15 cellular contexts compared by ENCODE assay signal in genomic region chr1:63966016-63966415, GRCh38.
"Had no signal": no experiment of that assay in that cellular context is flagged by ENCODE, and none has a peak within 500 bp of the region (broad histone marks: within the 10 kb centered on the region; RNA-seq: fewer than 3 reads in every experiment).

No MANE protein-coding gene starts in this region.

- H3K4me1 Mint-ChIP-seq: activated CD4-positive, alpha-beta T cell treated with anti-CD3 and anti-CD28 coated beads, Interleukin-2, amount 10 ng/mL, durations not matched to agents 24 days and 14 days; naive thymus-derived CD8-positive, alpha-beta T cell; stimulated activated memory B cell treated with anti-CD40 and anti-IgM and Interleukin-4, amounts not matched to agents 10 μg/mL and 1 μg/mL and 100 μg/mL, for 72 hours had no signal

- H3K27ac ChIP-seq: breast epithelium, hepatocyte, sigmoid colon, testis had no signal

- H3K4me3 Mint-ChIP-seq: activated CD4-positive, alpha-beta T cell treated with anti-CD3 and anti-CD28 coated beads, Interleukin-2, amount 10 ng/mL, durations not matched to agents 24 days and 14 days; activated CD8-positive, alpha-beta T cell treated with anti-CD3 and anti-CD28 coated beads for 36 hours; activated T-cell treated with anti-CD3 and anti-CD28 coated beads, Interleukin-2, amount 50 U/mL, for 24 hours; naive thymus-derived CD8-positive, alpha-beta T cell; stimulated activated memory B cell treated with anti-CD40 and anti-IgM and Interleukin-4, amounts not matched to agents 10 μg/mL and 1 μg/mL and 100 μg/mL, for 72 hours had no signal

- H3K4me2 ChIP-seq: hepatocyte had no signal

- H3K36me3 Mint-ChIP-seq: naive thymus-derived CD8-positive, alpha-beta T cell; stimulated activated memory B cell treated with anti-CD40 and anti-IgM and Interleukin-4, amounts not matched to agents 10 μg/mL and 1 μg/mL and 100 μg/mL, for 72 hours had no signal

- H3K36me3 ChIP-seq: breast epithelium, sigmoid colon had no signal

- DNase-seq: activated CD4-positive, alpha-beta T cell treated with anti-CD3 and anti-CD28 coated beads, Interleukin-2, amount 10 ng/mL, durations not matched to agents 24 days and 14 days; activated CD4-positive, CD25-positive, alpha-beta regulatory T cell; activated CD8-positive, alpha-beta T cell treated with anti-CD3 and anti-CD28 coated beads for 36 hours; activated naive CD4-positive, alpha-beta T cell treated with anti-CD3 and anti-CD28 coated beads, Interleukin-2, amount 50 U/mL, for 16 hours; activated T-cell treated with anti-CD3 and anti-CD28 coated beads, Interleukin-2, amount 50 U/mL, for 24 hours; mesenchymal stem cell; naive thymus-derived CD8-positive, alpha-beta T cell; posterior cingulate gyrus; sigmoid colon; stimulated activated CD4-positive, alpha-beta T cell treated with anti-CD3 and anti-CD28 coated beads, Interleukin-4, amount 100 ng/mL, for 4 hours; T1000; testis had no signal

- H3K9me3 Mint-ChIP-seq: activated CD4-positive, alpha-beta T cell treated with anti-CD3 and anti-CD28 coated beads, Interleukin-2, amount 10 ng/mL, durations not matched to agents 24 days and 14 days; activated CD8-positive, alpha-beta T cell treated with anti-CD3 and anti-CD28 coated beads for 36 hours; activated T-cell treated with anti-CD3 and anti-CD28 coated beads, Interleukin-2, amount 50 U/mL, for 24 hours; naive thymus-derived CD8-positive, alpha-beta T cell; stimulated activated memory B cell treated with anti-CD40 and anti-IgM and Interleukin-4, amounts not matched to agents 10 μg/mL and 1 μg/mL and 100 μg/mL, for 72 hours had no signal

- H2AFZ ChIP-seq: hepatocyte had no signal

- H3K27me3 ChIP-seq: breast epithelium, hepatocyte, sigmoid colon, testis had no signal

- H3K4me1 ChIP-seq: breast epithelium, testis had no signal

- H3K9me3 ChIP-seq: breast epithelium, sigmoid colon, testis had no signal

- H3K4me3 ChIP-seq: breast epithelium, hepatocyte, sigmoid colon, testis had no signal

- H3K27ac Mint-ChIP-seq: activated CD4-positive, alpha-beta T cell treated with anti-CD3 and anti-CD28 coated beads, Interleukin-2, amount 10 ng/mL, durations not matched to agents 24 days and 14 days; activated CD8-positive, alpha-beta T cell treated with anti-CD3 and anti-CD28 coated beads for 36 hours; activated T-cell treated with anti-CD3 and anti-CD28 coated beads, Interleukin-2, amount 50 U/mL, for 24 hours; stimulated activated memory B cell treated with anti-CD40 and anti-IgM and Interleukin-4, amounts not matched to agents 10 μg/mL and 1 μg/mL and 100 μg/mL, for 72 hours had no signal
